In genomic region chr18:3156325-3156640, GRCh38 we compare ENCODE assay signal across 17 cellular contexts.
DNase-seq lines count a peak whose midpoint lies in the region; ATAC-seq and TF ChIP-seq lines count a peak whose summit lies in the region.
"Had no signal": no experiment of that assay in that cellular context is flagged by ENCODE, and none has a peak within 500 bp of the region (broad histone marks: within the 10 kb centered on the region; RNA-seq: fewer than 3 reads in every experiment).

No MANE protein-coding gene starts in this region.

- ATAC-seq in heart left ventricle: peak in 1 of 4 donors; percentile 3
- no peak for ATAC-seq in left cardiac atrium
- ATAC-seq in upper lobe of left lung (ENCODE audit: low FRiP score in 2 of 2): no peak
- no peak for ATAC-seq in aorta (ENCODE audit: low FRiP score)
- ATAC-seq in HG03354 (IDR thresholded peaks at IDR 0.05; ENCODE audit: poor library complexity, severe bottlenecking, unreplicated experiment): no peak
- ATAC-seq: HCT116 had no signal

- no peaks in the 10 kb centered on the region for H3K9me3 Mint-ChIP-seq in activated naive CD4-positive, alpha-beta T cell treated with anti-CD3 and anti-CD28 coated beads, Interleukin-2, amount 10 ng/mL, durations not matched to agents 7 days and 5 days

- peaks cover 3% of the 10 kb centered on the region for H3K4me1 Mint-ChIP-seq in activated naive CD4-positive, alpha-beta T cell treated with anti-CD3 and anti-CD28 coated beads, Interleukin-2, amount 10 ng/mL, durations not matched to agents 7 days and 5 days

- H3K27me3 ChIP-seq in heart left ventricle (no peaks in the 10 kb centered on the region), sigmoid colon (no peaks in the 10 kb centered on the region), upper lobe of left lung (no peaks in the 10 kb centered on the region), aorta (ENCODE audit: control insufficient read depth in 1 of 2, insufficient read depth in 2 of 2, low read length in 1 of 2) (no peaks in the 10 kb centered on the region)
- H3K27me3 ChIP-seq: testis had no signal

- intact Hi-C loops in heart left ventricle (cut with DNase I) (loop anchor here in 6 of 10 donors (5.0 to 10.0 kb wide), 5 partner anchors 59 to 439 kb away; partner anchors contain the start of genes MYL12A (in 3 of the 6) and MYOM1 (in 1 of the 6)), left cardiac atrium (cut with DNase I) (loop anchor here in 1 of 2 donors (10.0 kb wide), 1 partner anchor 89 kb away; the partner anchor contains the start of gene MYL12A), sigmoid colon (cut with DNase I) (no loop called here), aorta (cut with DNase I) (no loop called here)

- H3K4me3 ChIP-seq in heart left ventricle (no peak overlapping the region), sigmoid colon (no peak overlapping the region), upper lobe of left lung (no peak overlapping the region), aorta (ENCODE audit: low read length in 2 of 2) (no peak overlapping the region)
- H3K4me3 ChIP-seq: testis had no signal

- no peak for TF ChIP-seq POLR2A in heart left ventricle (IDR thresholded peaks at IDR 0.05)
- no peak for TF ChIP-seq POLR2A in sigmoid colon (IDR thresholded peaks at IDR 0.05)
- no peak for TF ChIP-seq POLR2A in upper lobe of left lung (IDR thresholded peaks at IDR 0.05)

- H3K27me3 Mint-ChIP-seq in activated naive CD4-positive, alpha-beta T cell treated with anti-CD3 and anti-CD28 coated beads, Interleukin-2, amount 10 ng/mL, durations not matched to agents 7 days and 5 days: peaks cover 13% of the 10 kb centered on the region

- H3K4me3 Mint-ChIP-seq in activated naive CD4-positive, alpha-beta T cell treated with anti-CD3 and anti-CD28 coated beads, Interleukin-2, amount 10 ng/mL, durations not matched to agents 7 days and 5 days: no peak overlapping the region

- DNase-seq in heart left ventricle (no peak), left cardiac atrium (no peak), foreskin melanocyte (peak; percentile 9), sigmoid colon (no peak), upper lobe of left lung (no peak), aorta (no peak)
- DNase-seq in activated naive CD4-positive, alpha-beta T cell treated with anti-CD3 and anti-CD28 coated beads, Interleukin-2, amount 10 ng/mL, durations not matched to agents 7 days and 5 days: no peak
- DNase-seq: activated naive CD4-positive, alpha-beta T cell treated with Interleukin-2 at 50 U/mL for 16 hours; dermis blood vessel endothelial cell; GDM1; NCI-H2029 treated with DMSO at 0.1 percent for 48 hours; NCI-H510A; stimulated activated CD4-positive, alpha-beta T cell treated with anti-CD3 and anti-CD28 coated beads, Interleukin-2, amount 100 ng/mL, for 48 hours; testis had no signal

- no peaks in the 10 kb centered on the region for H3K36me3 Mint-ChIP-seq in activated naive CD4-positive, alpha-beta T cell treated with anti-CD3 and anti-CD28 coated beads, Interleukin-2, amount 10 ng/mL, durations not matched to agents 7 days and 5 days

- CTCF ChIA-PET in activated naive CD4-positive, alpha-beta T cell treated with anti-CD3 and anti-CD28 coated beads, Interleukin-2, amount 10 ng/mL, durations not matched to agents 7 days and 5 days (lab: Charles Lee): interaction anchor here (1.0 to 2.1 kb wide), 3 partner anchors 57 to 171 kb away, joined by 3 to 6 read pairs (median 4); no protein-coding TSS in a partner anchor

- TF ChIP-seq CTCF in heart left ventricle (IDR thresholded peaks at IDR 0.05): no peak
- TF ChIP-seq CTCF in sigmoid colon (IDR thresholded peaks at IDR 0.05): no peak
- TF ChIP-seq CTCF in upper lobe of left lung (IDR thresholded peaks at IDR 0.05): no peak

- WGBS in heart left ventricle, 4 donors: 44 to 63% (median 53%) methylated on average over 1 of the region's 1 CpG
- 85 to 92% methylated on average over 1 of the region's 1 CpG for WGBS in sigmoid colon, 2 donors
- WGBS in upper lobe of left lung, 2 donors: 64 to 76% methylated on average over 1 of the region's 1 CpG
- 83 to 92% methylated on average over 1 of the region's 1 CpG for WGBS in aorta, 2 donors

- TF ChIP-seq EP300 in sigmoid colon (IDR thresholded peaks at IDR 0.05) (no peak), upper lobe of left lung (IDR thresholded peaks at IDR 0.05) (no peak)

- no peaks in the 10 kb centered on the region for H3K9me3 ChIP-seq in heart left ventricle
- H3K9me3 ChIP-seq in sigmoid colon: no peaks in the 10 kb centered on the region
- no peaks in the 10 kb centered on the region for H3K9me3 ChIP-seq in upper lobe of left lung
- no peaks in the 10 kb centered on the region for H3K9me3 ChIP-seq in aorta (ENCODE audit: control insufficient read depth, low read length)
- H3K9me3 ChIP-seq: testis had no signal

- H3K4me1 ChIP-seq in heart left ventricle: peaks cover 6 to 53% (median 26%) of the 10 kb centered on the region in 12 donors
- H3K4me1 ChIP-seq in sigmoid colon: no peaks in the 10 kb centered on the region
- H3K4me1 ChIP-seq in upper lobe of left lung: peaks cover 0 to 13% (median 2%) of the 10 kb centered on the region in 4 donors
- H3K4me1 ChIP-seq in aorta (ENCODE audit: control insufficient read depth in 1 of 2, insufficient read depth in 2 of 2, low read length in 2 of 2): no peaks in the 10 kb centered on the region

- H3K27ac ChIP-seq in heart left ventricle: peak overlapping the region; percentile 52 to 78 (median 76)
- peak overlapping the region; percentile 33 to 54 (median 50) for H3K27ac ChIP-seq in sigmoid colon
- peak overlapping the region; percentile 16 to 74 (median 56) for H3K27ac ChIP-seq in upper lobe of left lung
- no peak overlapping the region for H3K27ac ChIP-seq in aorta (ENCODE audit: low read depth in 1 of 2, low read length in 2 of 2)
- H3K27ac ChIP-seq: C4-2B had no signal

- peaks cover 0 to 80% (median 19%) of the 10 kb centered on the region in 9 donors for H3K36me3 ChIP-seq in heart left ventricle
- H3K36me3 ChIP-seq in sigmoid colon: peaks cover 0 to 13% (median 2%) of the 10 kb centered on the region in 4 donors
- no peaks in the 10 kb centered on the region for H3K36me3 ChIP-seq in upper lobe of left lung
- peaks cover 2 to 3% of the 10 kb centered on the region in 2 donors for H3K36me3 ChIP-seq in aorta (ENCODE audit: control insufficient read depth in 1 of 2, insufficient read depth in 2 of 2, low read length in 1 of 2)

- no peak overlapping the region for H3K27ac Mint-ChIP-seq in activated naive CD4-positive, alpha-beta T cell treated with anti-CD3 and anti-CD28 coated beads, Interleukin-2, amount 10 ng/mL, durations not matched to agents 7 days and 5 days

Comparison
In these comparisons a context has a peak if more than half of its experiments do, and no peak if none do; other contexts are left out.
1. H3K27ac ChIP-seq: peak in heart left ventricle (12 of 12), sigmoid colon (4 of 4) and upper lobe of left lung (4 of 4); none in aorta (0 of 2).
2. intact Hi-C loops: an anchor here in heart left ventricle (5.0 to 10.0 kb wide); none called in sigmoid colon and aorta.